In the genomic region with DNA sequence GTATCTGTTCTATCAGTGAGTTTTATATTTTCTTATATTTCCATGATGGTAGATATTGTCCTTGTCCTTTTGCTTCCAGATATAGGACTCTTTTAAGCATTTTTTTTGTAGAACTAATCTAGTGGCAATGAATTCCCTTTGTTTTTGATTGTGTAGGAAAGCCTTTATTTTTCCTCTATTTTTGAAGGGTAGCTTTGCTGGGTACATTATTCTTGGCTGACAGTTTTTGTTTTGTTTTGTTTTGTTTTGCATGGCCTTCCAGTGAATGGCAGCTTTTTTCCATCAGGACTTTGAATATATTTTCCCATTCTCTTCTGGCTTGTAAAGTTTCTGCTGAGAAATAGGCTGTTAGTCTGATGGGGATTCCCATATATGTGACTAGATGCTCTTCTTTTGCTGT, we compare ENCODE assay signal across 31 cellular contexts.
A peak's percentile ranks its signal among the peaks of the same experiment; 100 is the strongest.
DNase-seq lines count a peak whose midpoint lies in the region; ATAC-seq and TF ChIP-seq lines count a peak whose summit lies in the region.
"Had no signal": no experiment of that assay in that cellular context is flagged by ENCODE, and none has a peak within 500 bp of the region (broad histone marks: within the 10 kb centered on the region; RNA-seq: fewer than 3 reads in every experiment).

No MANE protein-coding gene starts in this region.

- TF ChIP-seq CTCF in HEK293 (tag by site-specific recombination; IDR thresholded peaks at IDR 0.05): no peak

- H3K4me1 ChIP-seq in HEK293 (ENCODE audit: control insufficient read depth, insufficient read depth, low read length): no peaks in the 10 kb centered on the region
- H3K4me1 ChIP-seq: A549; BE2C; BLaER1; BLaER1 treated with 17β-estradiol and CSF1 and Interleukin-3, amounts not matched to agents 10 nM and 100 nM; Caco-2 had no signal

- peaks cover 4% of the 10 kb centered on the region for H3K4me1 Mint-ChIP-seq in activated naive CD4-positive, alpha-beta T cell treated with anti-CD3 and anti-CD28 coated beads, Interleukin-2, amount 50 U/mL, for 24 hours
- peaks cover 0 to 3% (median under 1%) of the 10 kb centered on the region in 4 donors for H3K4me1 Mint-ChIP-seq in naive thymus-derived CD8-positive, alpha-beta T cell
- H3K4me1 Mint-ChIP-seq: B cell; CD14-positive monocyte; CD4-positive, CD25-positive, alpha-beta regulatory T cell; CD8-positive, alpha-beta memory T cell had no signal

- H3K27me3 Mint-ChIP-seq in activated naive CD4-positive, alpha-beta T cell treated with anti-CD3 and anti-CD28 coated beads, Interleukin-2, amount 50 U/mL, for 24 hours: no peaks in the 10 kb centered on the region
- H3K27me3 Mint-ChIP-seq in naive thymus-derived CD8-positive, alpha-beta T cell: peaks cover 0 to 12% (median 5%) of the 10 kb centered on the region in 5 donors

- no peak overlapping the region for H3K4me3 Mint-ChIP-seq in activated naive CD4-positive, alpha-beta T cell treated with anti-CD3 and anti-CD28 coated beads, Interleukin-2, amount 50 U/mL, for 24 hours
- H3K4me3 Mint-ChIP-seq in naive thymus-derived CD8-positive, alpha-beta T cell: no peak overlapping the region
- H3K4me3 Mint-ChIP-seq: B cell; CD14-positive monocyte; CD4-positive, alpha-beta memory T cell; CD4-positive, alpha-beta T cell; CD4-positive, CD25-positive, alpha-beta regulatory T cell; CD8-positive, alpha-beta memory T cell; CD8-positive, alpha-beta T cell had no signal

- no peaks in the 10 kb centered on the region for H3K36me3 ChIP-seq in HEK293 (ENCODE audit: control insufficient read depth in 2 of 2, insufficient read depth in 1 of 2, low read length in 2 of 2)
- H3K36me3 ChIP-seq: BE2C; BLaER1; BLaER1 treated with 17β-estradiol and CSF1 and Interleukin-3, amounts not matched to agents 10 nM and 100 nM had no signal

- no peak for DNase-seq in activated naive CD4-positive, alpha-beta T cell treated with anti-CD3 and anti-CD28 coated beads, Interleukin-2, amount 50 U/mL, for 72 hours (ENCODE audit: low spot score in 2 of 2)
- DNase-seq in naive thymus-derived CD8-positive, alpha-beta T cell: no peak
- DNase-seq: 8988T; ACHN; AML-193; BE2C; C1 segment of cervical spinal cord; Caco-2; Calu3; CD4-positive, alpha-beta memory T cell; CD4-positive, alpha-beta T cell; CD4-positive, CD25-positive, alpha-beta regulatory T cell; CD8-positive, alpha-beta memory T cell; CD8-positive, alpha-beta T cell; COR-L47; DMS 273 treated with DMSO at 0.1 percent for 48 hours; DMS153; DMS53; DMS79; DMS79 treated with DMSO at 0.1 percent for 48 hours; DND-41; EL had no signal

- CTCF ChIA-PET in HEK293 (lab: Yijun Ruan, JAX): no interaction called here

- no peaks in the 10 kb centered on the region for H3K9me3 ChIP-seq in HEK293 (ENCODE audit: control insufficient read depth, insufficient read depth, low read depth, low read length)
- H3K9me3 ChIP-seq: A549, BE2C had no signal

- H3K27ac ChIP-seq in HEK293 (ENCODE audit: extremely low read depth, low read depth, low read length): no peak overlapping the region
- H3K27ac ChIP-seq: 22Rv1; A549; BLaER1; BLaER1 treated with 17β-estradiol and CSF1 and Interleukin-3, amounts not matched to agents 10 nM and 100 nM; C4-2B had no signal

- ATAC-seq in activated naive CD4-positive, alpha-beta T cell treated with anti-CD3 and anti-CD28 coated beads, Interleukin-2, amount 50 U/mL, for 72 hours: no peak
- ATAC-seq in naive thymus-derived CD8-positive, alpha-beta T cell: no peak
- ATAC-seq: A549; CD8-positive, alpha-beta T cell had no signal

- POLR2A ChIA-PET in HEK293 (lab: Yijun Ruan, JAX): no interaction called here
- POLR2A ChIA-PET in naive thymus-derived CD8-positive, alpha-beta T cell (lab: Charles Lee): no interaction called here

- no peak overlapping the region for H3K4me3 ChIP-seq in HEK293 (ENCODE audit: low read depth, low read length)
- H3K4me3 ChIP-seq: A549; BLaER1; BLaER1 treated with 17β-estradiol and CSF1 and Interleukin-3, amounts not matched to agents 10 nM and 100 nM had no signal

- H3K9me3 Mint-ChIP-seq in activated naive CD4-positive, alpha-beta T cell treated with anti-CD3 and anti-CD28 coated beads, Interleukin-2, amount 50 U/mL, for 24 hours: peaks cover 20% of the 10 kb centered on the region
- peaks cover 18 to 25% of the 10 kb centered on the region in 2 donors for H3K9me3 Mint-ChIP-seq in activated naive CD4-positive, alpha-beta T cell treated with anti-CD3 and anti-CD28 coated beads, Interleukin-2, amount 50 U/mL, for 72 hours
- H3K9me3 Mint-ChIP-seq in naive thymus-derived CD8-positive, alpha-beta T cell: peaks cover 10 to 51% (median 26%) of the 10 kb centered on the region in 9 donors

- H3K36me3 Mint-ChIP-seq in activated naive CD4-positive, alpha-beta T cell treated with anti-CD3 and anti-CD28 coated beads, Interleukin-2, amount 50 U/mL, for 24 hours: peaks cover 5% of the 10 kb centered on the region
- peaks cover 6 to 8% of the 10 kb centered on the region in 2 donors for H3K36me3 Mint-ChIP-seq in activated naive CD4-positive, alpha-beta T cell treated with anti-CD3 and anti-CD28 coated beads, Interleukin-2, amount 50 U/mL, for 72 hours
- H3K36me3 Mint-ChIP-seq in naive thymus-derived CD8-positive, alpha-beta T cell: peaks cover 0 to 29% (median 23%) of the 10 kb centered on the region in 3 donors
- H3K36me3 Mint-ChIP-seq: CD14-positive monocyte; CD4-positive, CD25-positive, alpha-beta regulatory T cell had no signal

- H3K27ac Mint-ChIP-seq in activated naive CD4-positive, alpha-beta T cell treated with anti-CD3 and anti-CD28 coated beads, Interleukin-2, amount 50 U/mL, for 24 hours: peak overlapping the region; percentile 25
- H3K27ac Mint-ChIP-seq in activated naive CD4-positive, alpha-beta T cell treated with anti-CD3 and anti-CD28 coated beads, Interleukin-2, amount 50 U/mL, for 72 hours: no peak overlapping the region
- H3K27ac Mint-ChIP-seq in naive thymus-derived CD8-positive, alpha-beta T cell: no peak overlapping the region
- H3K27ac Mint-ChIP-seq: B cell; CD14-positive monocyte; CD4-positive, alpha-beta memory T cell; CD4-positive, alpha-beta T cell; CD4-positive, CD25-positive, alpha-beta regulatory T cell; CD8-positive, alpha-beta memory T cell; CD8-positive, alpha-beta T cell had no signal

TF ChIP-seq in HEK293, 187 proteins besides CTCF, POLR2A, EP300 and RAD21:
- TF ChIP-seq, protein P1, sequence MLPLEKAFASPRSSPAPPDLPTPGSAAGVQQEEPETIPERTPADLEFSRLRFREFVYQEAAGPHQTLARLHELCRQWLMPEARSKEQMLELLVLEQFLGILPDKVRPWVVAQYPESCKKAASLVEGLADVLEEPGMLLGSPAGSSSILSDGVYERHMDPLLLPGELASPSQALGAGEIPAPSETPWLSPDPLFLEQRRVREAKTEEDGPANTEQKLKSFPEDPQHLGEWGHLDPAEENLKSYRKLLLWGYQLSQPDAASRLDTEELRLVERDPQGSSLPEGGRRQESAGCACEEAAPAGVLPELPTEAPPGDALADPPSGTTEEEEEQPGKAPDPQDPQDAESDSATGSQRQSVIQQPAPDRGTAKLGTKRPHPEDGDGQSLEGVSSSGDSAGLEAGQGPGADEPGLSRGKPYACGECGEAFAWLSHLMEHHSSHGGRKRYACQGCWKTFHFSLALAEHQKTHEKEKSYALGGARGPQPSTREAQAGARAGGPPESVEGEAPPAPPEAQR (tag by site-specific recombination; IDR thresholded peaks at IDR 0.05): no peak
- TF ChIP-seq, protein P2, sequence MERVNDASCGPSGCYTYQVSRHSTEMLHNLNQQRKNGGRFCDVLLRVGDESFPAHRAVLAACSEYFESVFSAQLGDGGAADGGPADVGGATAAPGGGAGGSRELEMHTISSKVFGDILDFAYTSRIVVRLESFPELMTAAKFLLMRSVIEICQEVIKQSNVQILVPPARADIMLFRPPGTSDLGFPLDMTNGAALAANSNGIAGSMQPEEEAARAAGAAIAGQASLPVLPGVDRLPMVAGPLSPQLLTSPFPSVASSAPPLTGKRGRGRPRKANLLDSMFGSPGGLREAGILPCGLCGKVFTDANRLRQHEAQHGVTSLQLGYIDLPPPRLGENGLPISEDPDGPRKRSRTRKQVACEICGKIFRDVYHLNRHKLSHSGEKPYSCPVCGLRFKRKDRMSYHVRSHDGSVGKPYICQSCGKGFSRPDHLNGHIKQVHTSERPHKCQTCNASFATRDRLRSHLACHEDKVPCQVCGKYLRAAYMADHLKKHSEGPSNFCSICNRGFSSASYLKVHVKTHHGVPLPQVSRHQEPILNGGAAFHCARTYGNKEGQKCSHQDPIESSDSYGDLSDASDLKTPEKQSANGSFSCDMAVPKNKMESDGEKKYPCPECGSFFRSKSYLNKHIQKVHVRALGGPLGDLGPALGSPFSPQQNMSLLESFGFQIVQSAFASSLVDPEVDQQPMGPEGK (tag by site-specific recombination; IDR thresholded peaks at IDR 0.05): no peak
- TF ChIP-seq SETDB1 (IDR thresholded peaks at IDR 0.05; ENCODE audit: insufficient read length, low read length) (peak; percentile 91), ZNF791 (tag by site-specific recombination; IDR thresholded peaks at IDR 0.05) (0 out of 2 replicates have a peak, but pooled peaks have one; percentile 34)
TF ChIP-seq in HEK293: peak in this region for 2.
